1 cellular context compared by ENCODE assay signal in genomic region chr4:145531791-145532190, GRCh38.
TF ChIP-seq lines count a peak whose summit lies in the region.

No MANE protein-coding gene starts in this region.

TF ChIP-seq in WTC11, 78 proteins besides CTCF, POLR2A, EP300 and RAD21 (continued from another document):
- TF ChIP-seq, protein P1, sequence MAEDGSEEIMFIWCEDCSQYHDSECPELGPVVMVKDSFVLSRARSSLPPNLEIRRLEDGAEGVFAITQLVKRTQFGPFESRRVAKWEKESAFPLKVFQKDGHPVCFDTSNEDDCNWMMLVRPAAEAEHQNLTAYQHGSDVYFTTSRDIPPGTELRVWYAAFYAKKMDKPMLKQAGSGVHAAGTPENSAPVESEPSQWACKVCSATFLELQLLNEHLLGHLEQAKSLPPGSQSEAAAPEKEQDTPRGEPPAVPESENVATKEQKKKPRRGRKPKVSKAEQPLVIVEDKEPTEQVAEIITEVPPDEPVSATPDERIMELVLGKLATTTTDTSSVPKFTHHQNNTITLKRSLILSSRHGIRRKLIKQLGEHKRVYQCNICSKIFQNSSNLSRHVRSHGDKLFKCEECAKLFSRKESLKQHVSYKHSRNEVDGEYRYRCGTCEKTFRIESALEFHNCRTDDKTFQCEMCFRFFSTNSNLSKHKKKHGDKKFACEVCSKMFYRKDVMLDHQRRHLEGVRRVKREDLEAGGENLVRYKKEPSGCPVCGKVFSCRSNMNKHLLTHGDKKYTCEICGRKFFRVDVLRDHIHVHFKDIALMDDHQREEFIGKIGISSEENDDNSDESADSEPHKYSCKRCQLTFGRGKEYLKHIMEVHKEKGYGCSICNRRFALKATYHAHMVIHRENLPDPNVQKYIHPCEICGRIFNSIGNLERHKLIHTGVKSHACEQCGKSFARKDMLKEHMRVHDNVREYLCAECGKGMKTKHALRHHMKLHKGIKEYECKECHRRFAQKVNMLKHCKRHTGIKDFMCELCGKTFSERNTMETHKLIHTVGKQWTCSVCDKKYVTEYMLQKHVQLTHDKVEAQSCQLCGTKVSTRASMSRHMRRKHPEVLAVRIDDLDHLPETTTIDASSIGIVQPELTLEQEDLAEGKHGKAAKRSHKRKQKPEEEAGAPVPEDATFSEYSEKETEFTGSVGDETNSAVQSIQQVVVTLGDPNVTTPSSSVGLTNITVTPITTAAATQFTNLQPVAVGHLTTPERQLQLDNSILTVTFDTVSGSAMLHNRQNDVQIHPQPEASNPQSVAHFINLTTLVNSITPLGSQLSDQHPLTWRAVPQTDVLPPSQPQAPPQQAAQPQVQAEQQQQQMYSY (CRISPR knock-in tag; IDR thresholded peaks at IDR 0.05) = no peak
- TF ChIP-seq TEAD4 (CRISPR knock-in tag; IDR thresholded peaks at IDR 0.05) (no peak), RORB (CRISPR knock-in tag; IDR thresholded peaks at IDR 0.05) (no peak), ATF2 (CRISPR knock-in tag; IDR thresholded peaks at IDR 0.05; ENCODE audit: borderline replicate concordance, low read depth) (no peak), NR2C2 (CRISPR knock-in tag; IDR thresholded peaks at IDR 0.05) (no peak), MLX (CRISPR knock-in tag; IDR thresholded peaks at IDR 0.05) (no peak), ZNF317 (CRISPR knock-in tag; IDR thresholded peaks at IDR 0.05; ENCODE audit: borderline replicate concordance, low read depth) (no peak), GABPB1 (CRISPR knock-in tag; IDR thresholded peaks at IDR 0.05) (no peak), ZNF423 (CRISPR knock-in tag; IDR thresholded peaks at IDR 0.05) (no peak), IRF1 (CRISPR knock-in tag; IDR thresholded peaks at IDR 0.05) (no peak), E2F4 (CRISPR knock-in tag; IDR thresholded peaks at IDR 0.05; ENCODE audit: borderline replicate concordance, low read depth) (no peak), TP53 (CRISPR knock-in tag; IDR thresholded peaks at IDR 0.05) (no peak)
- TF ChIP-seq, protein P2, sequence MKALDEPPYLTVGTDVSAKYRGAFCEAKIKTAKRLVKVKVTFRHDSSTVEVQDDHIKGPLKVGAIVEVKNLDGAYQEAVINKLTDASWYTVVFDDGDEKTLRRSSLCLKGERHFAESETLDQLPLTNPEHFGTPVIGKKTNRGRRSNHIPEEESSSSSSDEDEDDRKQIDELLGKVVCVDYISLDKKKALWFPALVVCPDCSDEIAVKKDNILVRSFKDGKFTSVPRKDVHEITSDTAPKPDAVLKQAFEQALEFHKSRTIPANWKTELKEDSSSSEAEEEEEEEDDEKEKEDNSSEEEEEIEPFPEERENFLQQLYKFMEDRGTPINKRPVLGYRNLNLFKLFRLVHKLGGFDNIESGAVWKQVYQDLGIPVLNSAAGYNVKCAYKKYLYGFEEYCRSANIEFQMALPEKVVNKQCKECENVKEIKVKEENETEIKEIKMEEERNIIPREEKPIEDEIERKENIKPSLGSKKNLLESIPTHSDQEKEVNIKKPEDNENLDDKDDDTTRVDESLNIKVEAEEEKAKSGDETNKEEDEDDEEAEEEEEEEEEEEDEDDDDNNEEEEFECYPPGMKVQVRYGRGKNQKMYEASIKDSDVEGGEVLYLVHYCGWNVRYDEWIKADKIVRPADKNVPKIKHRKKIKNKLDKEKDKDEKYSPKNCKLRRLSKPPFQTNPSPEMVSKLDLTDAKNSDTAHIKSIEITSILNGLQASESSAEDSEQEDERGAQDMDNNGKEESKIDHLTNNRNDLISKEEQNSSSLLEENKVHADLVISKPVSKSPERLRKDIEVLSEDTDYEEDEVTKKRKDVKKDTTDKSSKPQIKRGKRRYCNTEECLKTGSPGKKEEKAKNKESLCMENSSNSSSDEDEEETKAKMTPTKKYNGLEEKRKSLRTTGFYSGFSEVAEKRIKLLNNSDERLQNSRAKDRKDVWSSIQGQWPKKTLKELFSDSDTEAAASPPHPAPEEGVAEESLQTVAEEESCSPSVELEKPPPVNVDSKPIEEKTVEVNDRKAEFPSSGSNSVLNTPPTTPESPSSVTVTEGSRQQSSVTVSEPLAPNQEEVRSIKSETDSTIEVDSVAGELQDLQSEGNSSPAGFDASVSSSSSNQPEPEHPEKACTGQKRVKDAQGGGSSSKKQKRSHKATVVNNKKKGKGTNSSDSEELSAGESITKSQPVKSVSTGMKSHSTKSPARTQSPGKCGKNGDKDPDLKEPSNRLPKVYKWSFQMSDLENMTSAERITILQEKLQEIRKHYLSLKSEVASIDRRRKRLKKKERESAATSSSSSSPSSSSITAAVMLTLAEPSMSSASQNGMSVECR (CRISPR knock-in tag; IDR thresholded peaks at IDR 0.05; ENCODE audit: borderline replicate concordance) = no peak
- TF ChIP-seq, protein P3, sequence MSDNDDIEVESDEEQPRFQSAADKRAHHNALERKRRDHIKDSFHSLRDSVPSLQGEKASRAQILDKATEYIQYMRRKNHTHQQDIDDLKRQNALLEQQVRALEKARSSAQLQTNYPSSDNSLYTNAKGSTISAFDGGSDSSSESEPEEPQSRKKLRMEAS (CRISPR knock-in tag; IDR thresholded peaks at IDR 0.05) = no peak
- TF ChIP-seq, protein P4, sequence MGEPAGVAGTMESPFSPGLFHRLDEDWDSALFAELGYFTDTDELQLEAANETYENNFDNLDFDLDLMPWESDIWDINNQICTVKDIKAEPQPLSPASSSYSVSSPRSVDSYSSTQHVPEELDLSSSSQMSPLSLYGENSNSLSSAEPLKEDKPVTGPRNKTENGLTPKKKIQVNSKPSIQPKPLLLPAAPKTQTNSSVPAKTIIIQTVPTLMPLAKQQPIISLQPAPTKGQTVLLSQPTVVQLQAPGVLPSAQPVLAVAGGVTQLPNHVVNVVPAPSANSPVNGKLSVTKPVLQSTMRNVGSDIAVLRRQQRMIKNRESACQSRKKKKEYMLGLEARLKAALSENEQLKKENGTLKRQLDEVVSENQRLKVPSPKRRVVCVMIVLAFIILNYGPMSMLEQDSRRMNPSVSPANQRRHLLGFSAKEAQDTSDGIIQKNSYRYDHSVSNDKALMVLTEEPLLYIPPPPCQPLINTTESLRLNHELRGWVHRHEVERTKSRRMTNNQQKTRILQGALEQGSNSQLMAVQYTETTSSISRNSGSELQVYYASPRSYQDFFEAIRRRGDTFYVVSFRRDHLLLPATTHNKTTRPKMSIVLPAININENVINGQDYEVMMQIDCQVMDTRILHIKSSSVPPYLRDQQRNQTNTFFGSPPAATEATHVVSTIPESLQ (CRISPR knock-in tag; IDR thresholded peaks at IDR 0.05) = no peak
